Comparison of ENCODE assay signal across 18 cellular contexts in the genomic region with DNA sequence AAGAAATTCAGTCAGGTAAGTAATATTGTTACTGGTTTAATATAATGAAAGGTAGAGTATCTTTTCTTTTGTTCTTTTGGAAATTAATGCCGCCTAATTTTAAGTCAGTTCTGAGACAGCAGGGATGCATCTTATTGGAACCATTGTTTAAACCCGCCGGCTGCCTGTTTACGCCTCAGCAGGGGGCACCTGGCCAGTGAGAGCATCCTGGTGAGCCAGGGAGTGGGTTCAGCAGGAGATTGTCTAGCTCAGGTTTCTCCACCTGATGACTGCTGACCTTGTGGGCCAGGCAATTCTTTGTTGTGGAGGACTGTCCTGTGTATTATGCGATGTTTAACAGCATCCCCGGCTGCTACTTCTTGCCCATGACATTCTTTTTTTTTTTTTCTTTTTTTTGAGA. TPM values are rescaled to one million over a fixed set of nuclear protein-coding genes. Genes with fewer than 3 reads are reported as not detected.
A peak's percentile ranks its signal among the peaks of the same experiment; 100 is the strongest.
DNase-seq lines count a peak whose midpoint lies in the region; ATAC-seq lines count a peak whose summit lies in the region.
"Had no signal": no experiment of that assay in that cellular context is flagged by ENCODE, and none has a peak within 500 bp of the region (broad histone marks: within the 10 kb centered on the region; RNA-seq: fewer than 3 reads in every experiment).

No MANE protein-coding gene starts in this region.

- DNase-seq in NCI-H748 (lab: John Stamatoyannopoulos, UW; ENCODE audit: unreplicated experiment) (peak; percentile 30), NCI-H748 treated with DMSO at 0.1 percent for 48 hours (lab: John Stamatoyannopoulos, UW) (no peak), NCI-H146 (lab: John Stamatoyannopoulos, UW) (peak; percentile 93), NCI-H345 treated with DMSO at 0.1 percent for 48 hours (lab: John Stamatoyannopoulos, UW; ENCODE audit: unreplicated experiment) (peak; percentile 76), left cardiac atrium (no peak), D341Med (ENCODE audit: low spot score) (no peak)
- DNase-seq: AML-193, DMS79, KG1, NCI-H1092 treated with DMSO at 0.1 percent for 48 hours, NCI-H1694 treated with DMSO at 0.1 percent for 48 hours, NCI-H2171, NCI-H82, OCI-M1, T1000 had no signal

- ATAC-seq in HG03097 (IDR thresholded peaks at IDR 0.05; ENCODE audit: low FRiP score, unreplicated experiment) (no peak), left cardiac atrium (no peak), HG02763 (IDR thresholded peaks at IDR 0.05; ENCODE audit: unreplicated experiment) (no peak)
- ATAC-seq: Right ventricle myocardium inferior had no signal

- intact Hi-C loops in left cardiac atrium (cut with DNase I), result no loop called here

RNA-seq across cellular contexts. Expression of gene CHAF1B, which starts 30.2 kb away (rescaled TPM):
- 1 to 10 TPM in 1 of 2 donors, under 1 TPM in 1; 0.84 to 1.4 TPM for total RNA-seq in left cardiac atrium

Comparison
In these comparisons a context has a peak if more than half of its experiments do, and no peak if none do; other contexts are left out.
1. DNase-seq: peak in NCI-H748 (single experiment), NCI-H146 (single experiment) and NCI-H345 treated with DMSO at 0.1 percent for 48 hours (single experiment); none in NCI-H748 treated with DMSO at 0.1 percent for 48 hours (single experiment), left cardiac atrium (single experiment) and D341Med (single experiment).